In genomic region chr7:132943645-132944044, GRCh38 we compare ENCODE assay signal across 14 cellular contexts.
DNase-seq lines count a peak whose midpoint lies in the region; ATAC-seq, FAIRE-seq and TF ChIP-seq lines count a peak whose summit lies in the region.
"Had no signal": no experiment of that assay in that cellular context is flagged by ENCODE, and none has a peak within 500 bp of the region (broad histone marks: within the 10 kb centered on the region; RNA-seq: fewer than 3 reads in every experiment).

No MANE protein-coding gene starts in this region.

- RAD21 ChIA-PET in GM12878 (lab: Charles Lee; ENCODE audit: unreplicated experiment) = interaction anchor here (1.1 kb wide), 1 partner anchor 16 kb away, joined by 3 read pairs; no protein-coding TSS in a partner anchor

- H3K4me1 ChIP-seq in HEK293 (ENCODE audit: control insufficient read depth, insufficient read depth, low read length) (no peaks in the 10 kb centered on the region), GM12878 (ENCODE audit: control insufficient read depth, insufficient read depth, low read length) (no peaks in the 10 kb centered on the region), small intestine (ENCODE audit: control insufficient read depth in 2 of 2, insufficient read depth in 1 of 2, low read depth in 1 of 2, low read length in 1 of 2) (no peaks in the 10 kb centered on the region), transverse colon (no peaks in the 10 kb centered on the region)

- WGBS in GM12878 (ENCODE audit: insufficient coverage, insufficient replicate concordance, low lambda C conversion rate, missing lambda C conversion rate) = 55% methylated on average over 1 of the region's 1 CpG
- 67 to 96% (median 85%) methylated on average over 1 of the region's 1 CpG for WGBS in small intestine, 3 donors
- 57 to 76% methylated on average over 1 of the region's 1 CpG for WGBS in transverse colon (ENCODE audit: low coverage in 1 of 2), 2 donors

- H3K9me3 ChIP-seq in HEK293 (ENCODE audit: control insufficient read depth, insufficient read depth, low read depth, low read length) (no peaks in the 10 kb centered on the region), GM12878 (replicated peaks; ENCODE audit: control insufficient read depth, insufficient read depth, low read length) (no peaks in the 10 kb centered on the region), small intestine (ENCODE audit: control insufficient read depth, low read depth) (no peaks in the 10 kb centered on the region), transverse colon (no peaks in the 10 kb centered on the region)

- H3K79me2 ChIP-seq in GM12878 (ENCODE audit: control insufficient read depth, insufficient read depth, low read length) = no peaks in the 10 kb centered on the region

- no peak for DNase-seq in activated CD4-positive, CD25-positive, alpha-beta regulatory T cell (lab: John Stamatoyannopoulos, UW)
- no peak for DNase-seq in GM12878 (ENCODE audit: low read depth, low spot score)
- DNase-seq in small intestine = no peak
- DNase-seq in ureter (ENCODE audit: low spot score) = no peak
- no peak for DNase-seq in transverse colon
- DNase-seq: C1 segment of cervical spinal cord; Calu3; CD4-positive, alpha-beta T cell; DMS 273 treated with DMSO at 0.1 percent for 48 hours; HCEC 1CT had no signal

- H3K27me3 ChIP-seq in GM12878 (replicated peaks in 1 of 2; ENCODE audit: control insufficient read depth in 2 of 2, insufficient read depth in 2 of 2, low read length in 1 of 2) = no peaks in the 10 kb centered on the region
- H3K27me3 ChIP-seq in small intestine (ENCODE audit: control insufficient read depth in 2 of 2, insufficient read depth in 2 of 2, low read length in 2 of 2) = no peaks in the 10 kb centered on the region
- no peaks in the 10 kb centered on the region for H3K27me3 ChIP-seq in transverse colon

- H3K4me2 ChIP-seq in GM12878 (ENCODE audit: control insufficient read depth, insufficient read depth) = no peak overlapping the region

- in situ Hi-C loops in GM12878 (cut with MboI) = no loop called here
- in situ Hi-C loops in transverse colon (cut with MboI; ENCODE audit: low pct_ligation_motif_present in 1 of 4, low pct_unique_long_range_greater_than_20kb in 1 of 4, low sequenced_read_pairs in 3 of 4) = no loop called here

- H3K4me3 ChIP-seq in HEK293 (ENCODE audit: low read depth, low read length) = no peak overlapping the region
- H3K4me3 ChIP-seq in GM12878 = no peak overlapping the region
- no peak overlapping the region for H3K4me3 ChIP-seq in small intestine (ENCODE audit: low read depth in 1 of 2, low read length in 2 of 2)
- no peak overlapping the region for H3K4me3 ChIP-seq in transverse colon

- POLR2A ChIA-PET in HEK293 (lab: Yijun Ruan, JAX) (no interaction called here), GM12878 (lab: Charles Lee) (no interaction called here)

- no peak overlapping the region for H3K9ac ChIP-seq in GM12878 (ENCODE audit: control insufficient read depth, insufficient read depth, low read length)

- intact Hi-C loops in GM12878 (cut with micrococcal nuclease; ENCODE audit: unreplicated experiment) = no loop called here
- intact Hi-C loops in transverse colon (cut with DNase I; ENCODE audit: low total_unique reads) = no loop called here

- CTCF ChIA-PET in HEK293 (lab: Yijun Ruan, JAX) = no interaction called here
- CTCF ChIA-PET in GM12878 (lab: Yijun Ruan, JAX) = interaction anchor here (0.6 kb wide), 1 partner anchor 105 kb away, joined by 3 read pairs; no protein-coding TSS in a partner anchor

- BruUV-seq in GM12878 (replicated peaks; lab: Mats Ljungman, UMichigan) = no TSS peak

- TF ChIP-seq EP300 in GM12878 (IDR thresholded peaks at IDR 0.05; ENCODE audit: borderline replicate concordance in 1 of 2, control insufficient read depth in 1 of 2, low read depth in 2 of 2, low read length in 2 of 2) (no peak), transverse colon (IDR thresholded peaks at IDR 0.05; ENCODE audit: low read depth) (no peak)

- no peak for TF ChIP-seq POLR2A in GM12878 (IDR thresholded peaks at IDR 0.05; ENCODE audit: low read depth, low read length)
- TF ChIP-seq POLR2A in transverse colon (IDR thresholded peaks at IDR 0.05) = no peak

- SMC1A ChIA-PET in GM12878 (lab: Charles Lee; ENCODE audit: uncharacterized antibody, unreplicated experiment) = interaction anchor here (1.0 to 1.5 kb wide), 3 partner anchors 8 to 130 kb away, joined by 3 read pairs; no protein-coding TSS in a partner anchor

- peak; percentile 20 to 35 for ATAC-seq in activated CD4-positive, CD25-positive, alpha-beta regulatory T cell treated with anti-CD3 and anti-CD28 coated beads, Interleukin-2, amount 50 U/mL, for 24 hours
- ATAC-seq in GM12878 (peak; percentile 40; the same call in 2 of the 3 replicates), GM21390 (IDR thresholded peaks at IDR 0.05; ENCODE audit: unreplicated experiment) (no peak)

- H3K27ac ChIP-seq in HEK293 (ENCODE audit: extremely low read depth, low read depth, low read length) (no peak overlapping the region), GM12878 (ENCODE audit: control insufficient read depth, insufficient read depth) (no peak overlapping the region), small intestine (ENCODE audit: low read depth in 1 of 2, low read length in 1 of 2) (no peak overlapping the region), transverse colon (no peak overlapping the region)
- H3K27ac ChIP-seq: 22Rv1 had no signal

- TF ChIP-seq CTCF in HEK293 (tag by site-specific recombination; IDR thresholded peaks at IDR 0.05) (no peak), GM12878 (IDR thresholded peaks at IDR 0.05 in 2 of 3, conservative IDR thresholded peaks at IDR 0.05 in 1 of 3; ENCODE audit: control insufficient read depth in 2 of 3, extremely low read depth in 1 of 3, insufficient read depth in 1 of 3, low read depth in 3 of 3, low read length in 3 of 3) (no peak), transverse colon (IDR thresholded peaks at IDR 0.05) (no peak)

- FAIRE-seq in GM12878 (lab: Jason Lieb, UNC) = no peak
- FAIRE-seq in small intestine (lab: Jason Lieb, UNC) = peak; percentile 19

- H4K20me1 ChIP-seq in GM12878 (ENCODE audit: control insufficient read depth, insufficient read depth) = no peaks in the 10 kb centered on the region

- no peaks in the 10 kb centered on the region for H3K36me3 ChIP-seq in HEK293 (ENCODE audit: control insufficient read depth in 2 of 2, insufficient read depth in 1 of 2, low read length in 2 of 2)
- no peaks in the 10 kb centered on the region; a peak in 1 of 4 replicates for H3K36me3 ChIP-seq in GM12878 (ENCODE audit: control insufficient read depth in 2 of 2, insufficient read depth in 2 of 2, low read length in 1 of 2)
- H3K36me3 ChIP-seq in small intestine (ENCODE audit: control insufficient read depth in 2 of 2, insufficient read depth in 2 of 2, low read length in 2 of 2) = no peaks in the 10 kb centered on the region
- no peaks in the 10 kb centered on the region for H3K36me3 ChIP-seq in transverse colon

- no peak overlapping the region for H2AFZ ChIP-seq in GM12878 (ENCODE audit: control insufficient read depth, low read depth, low read length)

- no peak for TF ChIP-seq RAD21 in GM12878 (IDR thresholded peaks at IDR 0.05; ENCODE audit: insufficient read depth, low read depth, low read length)

TF ChIP-seq in HEK293, 187 proteins besides CTCF, POLR2A, EP300 and RAD21:
- TF ChIP-seq PRDM1 (tag by site-specific recombination; IDR thresholded peaks at IDR 0.05) = peak; percentile 74
- TF ChIP-seq ZFP37 (tag by site-specific recombination; IDR thresholded peaks at IDR 0.05) = no peak
TF ChIP-seq in HEK293: peak in this region for 1.

TF ChIP-seq in GM12878, 131 proteins besides CTCF, POLR2A, EP300 and RAD21 (continues in another document):
- TF ChIP-seq SPI1 (IDR thresholded peaks at IDR 0.05; ENCODE audit: borderline replicate concordance, insufficient read depth, low read depth, low read length) (no peak), MTA3 (IDR thresholded peaks at IDR 0.05; ENCODE audit: borderline replicate concordance, low read length) (no peak), PAX5 (IDR thresholded peaks at IDR 0.05; ENCODE audit: borderline replicate concordance, low read depth, low read length) (no peak), RB1 (IDR thresholded peaks at IDR 0.05; ENCODE audit: borderline replicate concordance) (no peak), ESRRA (IDR thresholded peaks at IDR 0.05; ENCODE audit: low read length) (no peak), JUNB (IDR thresholded peaks at IDR 0.05) (peak; percentile 73), NFIC (IDR thresholded peaks at IDR 0.05; ENCODE audit: low read depth, low read length) (peak; percentile 50; the same call in 1 of the 2 replicates)
- TF ChIP-seq, protein P1, sequence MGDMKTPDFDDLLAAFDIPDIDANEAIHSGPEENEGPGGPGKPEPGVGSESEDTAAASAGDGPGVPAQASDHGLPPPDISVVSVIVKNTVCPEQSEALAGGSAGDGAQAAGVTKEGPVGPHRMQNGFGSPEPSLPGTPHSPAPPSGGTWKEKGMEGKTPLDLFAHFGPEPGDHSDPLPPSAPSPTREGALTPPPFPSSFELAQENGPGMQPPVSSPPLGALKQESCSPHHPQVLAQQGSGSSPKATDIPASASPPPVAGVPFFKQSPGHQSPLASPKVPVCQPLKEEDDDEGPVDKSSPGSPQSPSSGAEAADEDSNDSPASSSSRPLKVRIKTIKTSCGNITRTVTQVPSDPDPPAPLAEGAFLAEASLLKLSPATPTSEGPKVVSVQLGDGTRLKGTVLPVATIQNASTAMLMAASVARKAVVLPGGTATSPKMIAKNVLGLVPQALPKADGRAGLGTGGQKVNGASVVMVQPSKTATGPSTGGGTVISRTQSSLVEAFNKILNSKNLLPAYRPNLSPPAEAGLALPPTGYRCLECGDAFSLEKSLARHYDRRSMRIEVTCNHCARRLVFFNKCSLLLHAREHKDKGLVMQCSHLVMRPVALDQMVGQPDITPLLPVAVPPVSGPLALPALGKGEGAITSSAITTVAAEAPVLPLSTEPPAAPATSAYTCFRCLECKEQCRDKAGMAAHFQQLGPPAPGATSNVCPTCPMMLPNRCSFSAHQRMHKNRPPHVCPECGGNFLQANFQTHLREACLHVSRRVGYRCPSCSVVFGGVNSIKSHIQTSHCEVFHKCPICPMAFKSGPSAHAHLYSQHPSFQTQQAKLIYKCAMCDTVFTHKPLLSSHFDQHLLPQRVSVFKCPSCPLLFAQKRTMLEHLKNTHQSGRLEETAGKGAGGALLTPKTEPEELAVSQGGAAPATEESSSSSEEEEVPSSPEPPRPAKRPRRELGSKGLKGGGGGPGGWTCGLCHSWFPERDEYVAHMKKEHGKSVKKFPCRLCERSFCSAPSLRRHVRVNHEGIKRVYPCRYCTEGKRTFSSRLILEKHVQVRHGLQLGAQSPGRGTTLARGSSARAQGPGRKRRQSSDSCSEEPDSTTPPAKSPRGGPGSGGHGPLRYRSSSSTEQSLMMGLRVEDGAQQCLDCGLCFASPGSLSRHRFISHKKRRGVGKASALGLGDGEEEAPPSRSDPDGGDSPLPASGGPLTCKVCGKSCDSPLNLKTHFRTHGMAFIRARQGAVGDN (IDR thresholded peaks at IDR 0.05) = no peak
